17 cellular contexts compared by ENCODE assay signal in the genomic region with DNA sequence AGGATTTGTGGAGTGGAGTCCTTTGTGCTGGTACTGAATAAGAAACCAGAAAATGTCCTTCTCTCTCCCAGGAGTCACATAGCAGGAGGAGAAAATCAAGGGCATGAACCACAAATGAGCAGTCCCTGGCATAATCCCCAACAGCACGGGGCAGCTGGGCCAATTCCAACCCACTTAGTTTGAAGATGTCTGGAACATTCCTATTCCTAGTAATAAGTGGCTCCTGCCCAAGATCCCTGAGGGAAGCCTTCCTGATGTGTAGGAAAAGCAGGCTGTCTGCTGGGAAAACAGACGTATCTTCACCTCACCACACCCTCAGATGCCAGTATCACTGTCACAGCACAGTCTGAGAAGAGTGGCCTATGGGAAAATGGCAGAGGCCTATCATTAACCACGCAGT.
A peak's percentile ranks its signal among the peaks of the same experiment; 100 is the strongest.
DNase-seq lines count a peak whose midpoint lies in the region; ATAC-seq, FAIRE-seq and TF ChIP-seq lines count a peak whose summit lies in the region.
"Had no signal": no experiment of that assay in that cellular context is flagged by ENCODE, and none has a peak within 500 bp of the region (broad histone marks: within the 10 kb centered on the region; RNA-seq: fewer than 3 reads in every experiment).

No MANE protein-coding gene starts in this region.

- no peak overlapping the region for H2AFZ ChIP-seq in Loucy (ENCODE audit: low read length)
- H2AFZ ChIP-seq in mesenchymal stem cell (ENCODE audit: low read depth, low read length): no peak overlapping the region

- H4K20me1 ChIP-seq in Loucy (ENCODE audit: insufficient read depth, low read length, poor library complexity, severe bottlenecking): no peaks in the 10 kb centered on the region

- FAIRE-seq in pancreas (lab: Jason Lieb, UNC): no peak

- peak overlapping the region in 1 of 2 experiments; percentile 52 for H2BK12ac ChIP-seq in mesenchymal stem cell (ENCODE audit: low read length in 2 of 2)

- H4K8ac ChIP-seq in mesenchymal stem cell (ENCODE audit: low read length): no peak overlapping the region

- no peak overlapping the region for H3K4me3 ChIP-seq in Loucy (ENCODE audit: low read length, poor library complexity, severe bottlenecking)
- H3K4me3 ChIP-seq in brain microvascular endothelial cell (ENCODE audit: low read depth, low read length): no peak overlapping the region
- H3K4me3 ChIP-seq in mesenchymal stem cell (ENCODE audit: insufficient read depth in 1 of 2, low read depth in 1 of 2, low read length in 2 of 2): no peak overlapping the region
- H3K4me3 ChIP-seq in pancreas: no peak overlapping the region
- H3K4me3 ChIP-seq: heart left ventricle had no signal

- 89% methylated on average over 1 of the region's 3 CpGs for WGBS in mesenchymal stem cell
- 67% methylated on average over 3 of the region's 3 CpGs for WGBS in pancreas, 2 donors

- H3K4me1 ChIP-seq in Loucy (ENCODE audit: insufficient read depth, low read length, poor library complexity, severe bottlenecking) (peaks cover 6% of the 10 kb centered on the region), mesenchymal stem cell (ENCODE audit: control insufficient read depth, insufficient read depth, low read depth, low read length) (no peaks in the 10 kb centered on the region), pancreas (no peaks in the 10 kb centered on the region)

- H4K91ac ChIP-seq in mesenchymal stem cell (ENCODE audit: low read length): no peak overlapping the region

- H2BK5ac ChIP-seq in mesenchymal stem cell (ENCODE audit: low read depth, low read length, poor library complexity, severe bottlenecking): no peak overlapping the region

- in situ Hi-C loops in brain microvascular endothelial cell (cut with HindIII; ENCODE audit: low pct_ligation_motif_present, low sequenced_read_pairs): no loop called here

- H3F3A ChIP-seq in Loucy (ENCODE audit: low read depth): no peaks in the 10 kb centered on the region

- H3K79me1 ChIP-seq in mesenchymal stem cell (replicated peaks; ENCODE audit: low read length, poor library complexity, severe bottlenecking): no peaks in the 10 kb centered on the region

- H3K14ac ChIP-seq in mesenchymal stem cell (ENCODE audit: low read length in 2 of 2): peak overlapping the region in 1 of 2 experiments; percentile 84

- peak; percentile 18 for DNase-seq in Daoy (ENCODE audit: low read depth)
- no peak for DNase-seq in brain microvascular endothelial cell
- peak; percentile 53 for DNase-seq in mesenchymal stem cell
- DNase-seq in head of caudate nucleus: no peak
- DNase-seq in pancreas: no peak
- no peak for DNase-seq in DMS53 treated with DMSO at 0.1 percent for 48 hours (lab: John Stamatoyannopoulos, UW; ENCODE audit: unreplicated experiment)
- no peak for DNase-seq in NCI-H82 treated with DMSO at 0.1 percent for 48 hours (lab: John Stamatoyannopoulos, UW; ENCODE audit: unreplicated experiment)
- DNase-seq: activated CD4-positive, alpha-beta T cell treated with anti-CD3 and anti-CD28 coated beads, Interleukin-2, amount 10 ng/mL, durations not matched to agents 7 days and 5 days; aorta; CD4-positive, CD25-positive, alpha-beta regulatory T cell; GF-D8; heart left ventricle; MV-4-11; nephron progenitor cell; RPMI8226; stimulated activated naive CD8-positive, alpha-beta T cell treated with anti-CD3 and anti-CD28 coated beads, Interleukin-15, amount 100 ng/mL, for 72 hours had no signal

- no peaks in the 10 kb centered on the region for H3K9me3 ChIP-seq in Loucy (ENCODE audit: insufficient read depth, low read depth, low read length)
- H3K9me3 ChIP-seq in mesenchymal stem cell (ENCODE audit: control insufficient read depth, low read length): no peaks in the 10 kb centered on the region
- no peaks in the 10 kb centered on the region for H3K9me3 ChIP-seq in pancreas
- H3K9me3 ChIP-seq: heart left ventricle had no signal

- no peak for TF ChIP-seq CTCF in Loucy (conservative IDR thresholded peaks at IDR 0.05; ENCODE audit: low read length)
- no peak for TF ChIP-seq CTCF in brain microvascular endothelial cell (IDR thresholded peaks at IDR 0.05; ENCODE audit: low read depth, low read length, missing control alignments)
- TF ChIP-seq CTCF in pancreas (IDR thresholded peaks at IDR 0.05): no peak

- intact Hi-C loops in head of caudate nucleus (cut with DNase I): no loop called here
- intact Hi-C loops in pancreas (cut with DNase I): no loop called here

- no peak for ATAC-seq in pancreas
- ATAC-seq: stimulated activated naive CD8-positive, alpha-beta T cell treated with anti-CD3 and anti-CD28 coated beads, Interleukin-15, amount 100 ng/mL, for 72 hours had no signal

- H3K9ac ChIP-seq in Loucy (ENCODE audit: low read depth, low read length, poor library complexity, severe bottlenecking) (no peak overlapping the region), mesenchymal stem cell (ENCODE audit: low read length) (no peak overlapping the region)

- H2AK5ac ChIP-seq in mesenchymal stem cell (ENCODE audit: low read length, severe bottlenecking): no peak overlapping the region

- H3K36me3 ChIP-seq in Loucy (ENCODE audit: insufficient read depth, low read length): peaks cover 24% of the 10 kb centered on the region; the same call in 1 of the 2 replicates
- no peaks in the 10 kb centered on the region for H3K36me3 ChIP-seq in brain microvascular endothelial cell (replicated peaks)
- peaks cover 0 to 5% of the 10 kb centered on the region in 2 experiments for H3K36me3 ChIP-seq in mesenchymal stem cell (ENCODE audit: control insufficient read depth in 1 of 2, insufficient read depth in 2 of 2, low read depth in 1 of 2, low read length in 2 of 2)
- H3K36me3 ChIP-seq in pancreas: no peaks in the 10 kb centered on the region

- peak overlapping the region in 1 of 2 experiments; percentile 12 for H3K18ac ChIP-seq in mesenchymal stem cell (ENCODE audit: low read depth in 1 of 2, low read length in 2 of 2)

- H2BK120ac ChIP-seq in mesenchymal stem cell (ENCODE audit: low read depth, low read length): no peak overlapping the region

- H3K27ac ChIP-seq in brain microvascular endothelial cell (peak overlapping the region; percentile 64), mesenchymal stem cell (ENCODE audit: low read length, poor library complexity, severe bottlenecking) (no peak overlapping the region), pancreas (no peak overlapping the region)
- H3K27ac ChIP-seq: heart left ventricle had no signal

- no peak overlapping the region for H3K4ac ChIP-seq in mesenchymal stem cell (ENCODE audit: low read depth in 1 of 2, low read length in 2 of 2)

- H3K27me3 ChIP-seq in Loucy (ENCODE audit: insufficient read depth, low read length, poor library complexity, severe bottlenecking) (no peaks in the 10 kb centered on the region), brain microvascular endothelial cell (replicated peaks) (no peaks in the 10 kb centered on the region), mesenchymal stem cell (ENCODE audit: control insufficient read depth in 1 of 2, insufficient read depth in 1 of 2, low read length in 2 of 2) (no peaks in the 10 kb centered on the region), pancreas (no peaks in the 10 kb centered on the region)

- H3K4me2 ChIP-seq in Loucy (ENCODE audit: low read depth, low read length, poor library complexity, severe bottlenecking) (peak overlapping the region; percentile 20), mesenchymal stem cell (ENCODE audit: low read length, poor library complexity, severe bottlenecking) (no peak overlapping the region)

- H3K9me2 ChIP-seq in Loucy (replicated peaks; ENCODE audit: low read depth, low read length): no peaks in the 10 kb centered on the region

- no peaks in the 10 kb centered on the region for H3K79me2 ChIP-seq in Loucy (ENCODE audit: insufficient read depth, low read length)

- H2BK15ac ChIP-seq in mesenchymal stem cell (ENCODE audit: low read depth, poor library complexity, severe bottlenecking): no peak overlapping the region

- H3K23ac ChIP-seq in mesenchymal stem cell (ENCODE audit: low read length in 2 of 2): no peak overlapping the region

Comparison
In these comparisons a context has a peak if more than half of its experiments do, and no peak if none do; other contexts are left out.
1. DNase-seq: peak in Daoy (single experiment) and mesenchymal stem cell (single experiment); none in brain microvascular endothelial cell (single experiment), head of caudate nucleus (0 of 42), pancreas (0 of 6), DMS53 treated with DMSO at 0.1 percent for 48 hours (single experiment) and NCI-H82 treated with DMSO at 0.1 percent for 48 hours (single experiment).